1 cellular context compared by ENCODE assay signal in genomic region chr11:3905080-3905953, GRCh38.
TF ChIP-seq lines count a peak whose summit lies in the region.

No MANE protein-coding gene starts in this region.

TF ChIP-seq in HepG2, 621 proteins besides CTCF, POLR2A, EP300 and RAD21 (continued from another document and continues in another):
- TF ChIP-seq AKAP8 (CRISPR knock-in tag; IDR thresholded peaks at IDR 0.05) (no peak), ARHGAP35 (CRISPR knock-in tag; IDR thresholded peaks at IDR 0.05; ENCODE audit: borderline replicate concordance) (no peak), ZNF629 (CRISPR knock-in tag; conservative IDR thresholded peaks at IDR 0.05) (0 out of 2 replicates have a peak, but pooled peaks have one; percentile 12), ELF1 (CRISPR knock-in tag; IDR thresholded peaks at IDR 0.05) (0 out of 2 replicates have a peak, but pooled peaks have one; percentile 16), UBTF (CRISPR knock-in tag; IDR thresholded peaks at IDR 0.05) (0 out of 2 replicates have a peak, but pooled peaks have one; percentile 42), NFIC (IDR thresholded peaks at IDR 0.05; ENCODE audit: low read length) (peak; percentile 46; the same call in 1 of the 2 replicates), TFE3 (CRISPR knock-in tag; IDR thresholded peaks at IDR 0.05) (peak; percentile 70), MIER2 (CRISPR knock-in tag; IDR thresholded peaks at IDR 0.05) (peak; percentile 74; the same call in 1 of the 2 replicates), BCL6 (CRISPR knock-in tag; IDR thresholded peaks at IDR 0.05) (peak; percentile 87), ZBTB8A (CRISPR knock-in tag; IDR thresholded peaks at IDR 0.05; ENCODE audit: borderline replicate concordance, low read depth) (no peak), ZNF605 (CRISPR knock-in tag; IDR thresholded peaks at IDR 0.05) (0 out of 2 replicates have a peak, but pooled peaks have one; percentile 53), KMT2A (CRISPR knock-in tag; IDR thresholded peaks at IDR 0.05) (peak; percentile 26; the same call in 1 of the 2 replicates), KAT8 (CRISPR knock-in tag; IDR thresholded peaks at IDR 0.05) (peak; percentile 78), FOXA1 (IDR thresholded peaks at IDR 0.05) (no peak), FOXA1 (CRISPR knock-in tag; IDR thresholded peaks at IDR 0.05) (peak; percentile 86), CEBPB (IDR thresholded peaks at IDR 0.05; ENCODE audit: borderline replicate concordance, low read depth, low read length) (peak; percentile 99), NCOA1 (CRISPR knock-in tag; IDR thresholded peaks at IDR 0.05) (0 out of 2 replicates have a peak, but pooled peaks have one; percentile 24), ZBTB2 (CRISPR knock-in tag; IDR thresholded peaks at IDR 0.05; ENCODE audit: low read depth) (no peak), FOXP4 (CRISPR knock-in tag; IDR thresholded peaks at IDR 0.05) (peak; percentile 73), ZNF614 (CRISPR knock-in tag; IDR thresholded peaks at IDR 0.05; ENCODE audit: borderline replicate concordance) (peak; percentile 96), TEAD3 (CRISPR knock-in tag; optimal IDR thresholded peaks at IDR 0.05; ENCODE audit: borderline replicate concordance) (peak; percentile 100), CREM (IDR thresholded peaks at IDR 0.05) (peak; percentile 77), CREM (CRISPR knock-in tag; IDR thresholded peaks at IDR 0.05) (no peak), TBX3 (IDR thresholded peaks at IDR 0.05; ENCODE audit: borderline replicate concordance) (peak; percentile 31; the same call in 1 of the 2 replicates), PAXIP1 (CRISPR knock-in tag; conservative IDR thresholded peaks at IDR 0.05) (peak; percentile 82), MYPOP (CRISPR knock-in tag; IDR thresholded peaks at IDR 0.05) (peak; percentile 51; the same call in 1 of the 2 replicates), ZMYM3 (CRISPR knock-in tag; IDR thresholded peaks at IDR 0.05) (peak; percentile 49; the same call in 1 of the 2 replicates), ZNF343 (CRISPR knock-in tag; IDR thresholded peaks at IDR 0.05) (no peak), REXO4 (CRISPR knock-in tag; IDR thresholded peaks at IDR 0.05; ENCODE audit: borderline replicate concordance) (no peak), CC2D1A (CRISPR knock-in tag; IDR thresholded peaks at IDR 0.05) (no peak), HDAC2 (CRISPR knock-in tag; IDR thresholded peaks at IDR 0.05) (peak; percentile 94), TGIF2 (CRISPR knock-in tag; IDR thresholded peaks at IDR 0.05) (peak; percentile 87; the same call in 1 of the 2 replicates), GFI1 (CRISPR knock-in tag; IDR thresholded peaks at IDR 0.05; ENCODE audit: borderline replicate concordance) (peak; percentile 75), TAF1 (CRISPR knock-in tag; IDR thresholded peaks at IDR 0.05) (no peak), ZNF512 (CRISPR knock-in tag; IDR thresholded peaks at IDR 0.05) (0 out of 2 replicates have a peak, but pooled peaks have one; percentile 35), HES4 (CRISPR knock-in tag; IDR thresholded peaks at IDR 0.05; ENCODE audit: borderline replicate concordance) (no peak), ZNF12 (CRISPR knock-in tag; IDR thresholded peaks at IDR 0.05) (peak; percentile 90), PBX2 (CRISPR knock-in tag; IDR thresholded peaks at IDR 0.05) (peak; percentile 48), ATF2 (CRISPR knock-in tag; IDR thresholded peaks at IDR 0.05) (peak; percentile 90), ERF (CRISPR knock-in tag; IDR thresholded peaks at IDR 0.05) (peak; percentile 54; the same call in 1 of the 2 replicates), REST (IDR thresholded peaks at IDR 0.05; ENCODE audit: borderline replicate concordance in 1 of 2, low read depth in 1 of 2, low read length in 2 of 2) (peak in 1 of 2 experiments; percentile 50; a peak in 1 of 4 replicates)
